8 cellular contexts compared by ENCODE assay signal in the genomic region with DNA sequence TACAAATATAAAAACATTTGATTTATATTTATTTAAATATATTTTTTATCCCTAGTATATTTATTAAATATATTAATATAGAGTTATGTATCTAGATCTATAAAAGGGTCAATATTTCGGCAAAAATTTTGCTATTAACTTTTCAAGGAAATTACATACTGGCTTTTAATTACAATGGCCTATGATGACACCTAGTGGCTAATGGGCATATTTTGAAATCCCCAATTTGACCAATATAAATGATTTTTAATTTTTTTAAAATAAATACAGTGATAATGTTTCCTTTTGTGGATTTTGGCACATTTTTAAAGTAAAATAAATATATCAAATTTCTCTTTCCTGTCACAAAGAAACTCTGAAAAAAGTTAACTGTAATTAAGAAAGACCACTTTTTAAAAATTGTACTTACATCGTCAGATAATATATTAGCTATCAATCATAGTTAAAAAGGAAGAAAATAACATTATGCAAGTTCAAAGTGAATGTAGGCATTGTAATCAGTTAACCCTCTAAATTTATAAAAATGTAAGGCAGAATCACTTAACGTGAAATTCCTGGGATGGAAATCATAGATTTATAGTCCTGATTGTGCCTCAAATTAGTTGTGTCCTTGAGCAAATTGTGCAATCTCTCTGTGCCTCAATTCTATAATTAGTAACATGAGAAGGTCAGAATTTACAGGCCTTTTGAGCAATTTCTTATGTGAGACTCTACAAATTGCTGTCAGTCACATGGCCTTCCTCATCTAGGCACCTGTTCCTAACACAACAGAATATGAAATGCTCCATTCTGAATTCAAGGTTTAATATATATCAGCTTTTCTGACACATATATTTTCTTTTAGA. TPM values are rescaled to one million over a fixed set of nuclear protein-coding genes. Genes with fewer than 3 reads are reported as not detected.
A peak's percentile ranks its signal among the peaks of the same experiment; 100 is the strongest.
DNase-seq lines count a peak whose midpoint lies in the region; ATAC-seq and TF ChIP-seq lines count a peak whose summit lies in the region.

No MANE protein-coding gene starts in this region.

- H3K4me3 ChIP-seq in AG09309 (ENCODE audit: control insufficient read depth, low read depth, low read length), result no peak overlapping the region

- ATAC-seq in HG02642 (IDR thresholded peaks at IDR 0.05; ENCODE audit: poor library complexity, unreplicated experiment), result no peak

- TF ChIP-seq CTCF in AG09309 (IDR thresholded peaks at IDR 0.05; ENCODE audit: control insufficient read depth, insufficient read depth, low read depth, low read length, missing control alignments), result peak; percentile 34

- DNase-seq in AG09309 (ENCODE audit: low read depth) (no peak), HCEC 1CT (peak; percentile 34), SKM-1 (lab: John Stamatoyannopoulos, UW; ENCODE audit: unreplicated experiment) (peak; percentile 29), glomerular endothelial cell (ENCODE audit: extremely low read depth, low read depth, low spot score) (peak; percentile 14), DMS79 (lab: John Stamatoyannopoulos, UW) (no peak), islet precursor cell (no peak), cerebellar nuclear complex (lab: John Stamatoyannopoulos, UW) (no peak)

RNA-seq across cellular contexts. Expression of gene RGS13, which starts 25.6 kb away (rescaled TPM):
- total RNA-seq in glomerular endothelial cell, result not detected in 2 replicates

RNA-seq across cellular contexts. Expression of gene RGS1, which starts 34.8 kb away (rescaled TPM):
- not detected in 2 replicates for total RNA-seq in glomerular endothelial cell

Comparison
In these comparisons a context has a peak if more than half of its experiments do, and no peak if none do; other contexts are left out.
1. DNase-seq: peak in HCEC 1CT (single experiment), SKM-1 (single experiment) and glomerular endothelial cell (single experiment); none in AG09309 (single experiment), DMS79 (single experiment), islet precursor cell (single experiment) and cerebellar nuclear complex (0 of 2).